In genomic region chr11:121652982-121653381, GRCh38 we compare ENCODE assay signal across 10 cellular contexts.
DNase-seq lines count a peak whose midpoint lies in the region; ATAC-seq and TF ChIP-seq lines count a peak whose summit lies in the region.
"Had no signal": no experiment of that assay in that cellular context is flagged by ENCODE, and none has a peak within 500 bp of the region (broad histone marks: within the 10 kb centered on the region; RNA-seq: fewer than 3 reads in every experiment).

No MANE protein-coding gene starts in this region.

- H3K4me1 ChIP-seq in cardiac muscle cell (ENCODE audit: low read depth) (peaks cover 17% of the 10 kb centered on the region), tibial nerve (peaks cover 0 to 33% (median 8%) of the 10 kb centered on the region in 4 donors)

- no peak overlapping the region for H3K4me3 Mint-ChIP-seq in glutamatergic neuron (ENCODE audit: unreplicated experiment)

- H3K27ac Mint-ChIP-seq in glutamatergic neuron (ENCODE audit: unreplicated experiment), result no peak overlapping the region

- TF ChIP-seq EP300 in tibial nerve (IDR thresholded peaks at IDR 0.05), result no peak

- H3K9me3 Mint-ChIP-seq in glutamatergic neuron (ENCODE audit: unreplicated experiment), result peaks cover 2% of the 10 kb centered on the region

- H3K27ac ChIP-seq in cardiac muscle cell (no peak overlapping the region), tibial nerve (no peak overlapping the region)
- H3K27ac ChIP-seq: BLaER1 had no signal

- H3K36me3 ChIP-seq in cardiac muscle cell, result no peaks in the 10 kb centered on the region
- H3K36me3 ChIP-seq in tibial nerve, result no peaks in the 10 kb centered on the region
- H3K36me3 ChIP-seq: BLaER1 had no signal

- no peak for TF ChIP-seq POLR2A in tibial nerve (IDR thresholded peaks at IDR 0.05)

- intact Hi-C loops in left ventricle myocardium superior (cut with micrococcal nuclease), result loop anchor here (5.0 kb wide), 1 partner anchor 549 kb away; no protein-coding TSS in a partner anchor

- H3K27me3 ChIP-seq in cardiac muscle cell (no peaks in the 10 kb centered on the region), tibial nerve (no peaks in the 10 kb centered on the region)
- H3K27me3 ChIP-seq: BLaER1 had no signal

- WGBS in tibial nerve, 2 donors, result 24 to 29% methylated on average over 3 of the region's 3 CpGs

- in situ Hi-C loops in SK-MEL-5 (cut with HindIII; ENCODE audit: low pct_unique_long_range_greater_than_20kb, low sequenced_read_pairs), result no loop called here

- H3K4me3 ChIP-seq in cardiac muscle cell (no peak overlapping the region), tibial nerve (no peak overlapping the region)
- H3K4me3 ChIP-seq: BLaER1 had no signal

- peak; percentile 43 for TF ChIP-seq CTCF in cardiac muscle cell (IDR thresholded peaks at IDR 0.05; ENCODE audit: low read depth, low read length)
- peak; percentile 67 for TF ChIP-seq CTCF in glutamatergic neuron (IDR thresholded peaks at IDR 0.05; ENCODE audit: partially characterized antibody, unreplicated experiment)
- peak; percentile 28 to 68 (median 37) for TF ChIP-seq CTCF in tibial nerve (IDR thresholded peaks at IDR 0.05)

- ATAC-seq in left ventricle myocardium superior, result no peak
- no peak for ATAC-seq in GM19452 (IDR thresholded peaks at IDR 0.05; ENCODE audit: unreplicated experiment)

- H3K4me1 Mint-ChIP-seq in glutamatergic neuron (ENCODE audit: low read depth, unreplicated experiment), result peaks cover 22% of the 10 kb centered on the region

- no peaks in the 10 kb centered on the region for H3K27me3 Mint-ChIP-seq in glutamatergic neuron (ENCODE audit: unreplicated experiment)

- DNase-seq in cardiac muscle cell (ENCODE audit: low read depth in 1 of 2, low spot score in 1 of 2), result peak; percentile 49 to 60
- no peak for DNase-seq in left ventricle myocardium superior
- DNase-seq in SK-MEL-5 (ENCODE audit: low read depth, low spot score), result peak; percentile 55
- no peak for DNase-seq in glutamatergic neuron
- DNase-seq in tibial nerve (ENCODE audit: low spot score in 2 of 2), result peak in 1 of 2 donors; percentile 62
- no peak for DNase-seq in activated naive CD4-positive, alpha-beta T cell treated with Interleukin-2 at 50 U/mL for 16 hours
- DNase-seq in cortex of kidney (lab: John Stamatoyannopoulos, UW), result no peak
- DNase-seq: activated CD4-positive, alpha-beta T cell treated with anti-CD3 and anti-CD28 coated beads for 48 hours had no signal

- H3K9me3 ChIP-seq in cardiac muscle cell (ENCODE audit: low read depth) (no peaks in the 10 kb centered on the region), tibial nerve (no peaks in the 10 kb centered on the region)
- H3K9me3 ChIP-seq: BLaER1 had no signal

- H3K36me3 Mint-ChIP-seq in glutamatergic neuron (ENCODE audit: unreplicated experiment), result no peaks in the 10 kb centered on the region

Comparison
In these comparisons a context has a peak if more than half of its experiments do, and no peak if none do; other contexts are left out.
1. DNase-seq: peak in cardiac muscle cell (2 of 2) and SK-MEL-5 (single experiment); none in left ventricle myocardium superior (single experiment), glutamatergic neuron (single experiment), activated naive CD4-positive, alpha-beta T cell treated with Interleukin-2 at 50 U/mL for 16 hours (single experiment) and cortex of kidney (single experiment).
2. Peak in every context shown above with its lines, with median percentiles within 50 percentile points of each other: CTCF ChIP-seq.